Comparison of ENCODE assay signal across 8 cellular contexts in the genomic region with DNA sequence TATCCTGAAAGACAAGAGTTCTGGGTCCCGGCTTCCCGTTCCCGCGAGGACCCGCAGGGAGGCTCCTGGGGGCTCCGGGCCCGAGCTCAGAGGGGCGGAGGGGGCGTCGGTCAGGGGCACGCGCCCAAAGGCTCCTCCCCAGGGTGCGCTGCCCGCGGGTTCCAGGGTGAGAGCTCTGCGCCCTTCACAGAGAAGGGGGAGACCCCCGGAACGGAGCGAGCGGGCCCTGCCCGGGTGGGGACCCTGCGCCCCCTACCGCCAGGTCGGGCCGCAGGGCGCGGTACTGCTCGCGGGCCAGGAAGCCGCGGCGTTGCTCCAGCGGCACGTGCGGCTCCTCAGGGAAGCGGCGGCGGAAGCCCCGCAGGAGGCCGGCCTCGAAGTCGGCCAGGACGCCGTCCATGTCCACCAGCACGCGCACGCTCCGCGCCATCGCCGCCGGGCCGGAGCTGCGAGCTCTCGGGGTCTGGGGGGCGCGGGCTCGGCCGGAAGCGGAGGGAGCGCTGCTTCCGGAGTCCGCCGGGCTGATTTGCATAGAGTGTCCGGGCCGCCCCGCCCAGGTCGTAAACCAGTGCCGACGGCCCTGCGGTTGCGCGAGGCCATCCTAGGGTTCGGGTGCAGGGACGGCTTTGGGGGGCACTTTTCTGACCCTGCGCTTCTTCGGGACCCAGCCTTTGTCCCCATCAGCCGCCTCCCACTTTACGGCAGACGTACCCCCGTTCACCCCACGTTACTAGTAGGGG. TPM values are rescaled to one million over a fixed set of nuclear protein-coding genes. Genes with fewer than 3 reads are reported as not detected.
DNase-seq lines count a peak whose midpoint lies in the region; ATAC-seq, FAIRE-seq and TF ChIP-seq lines count a peak whose summit lies in the region.

NT5C (minus strand) TSS at position 465 of the 740 bp plus-strand sequence; CDS start at position 430, 35 bp downstream.

- H3K9me3 ChIP-seq in CD4-positive, alpha-beta T cell (ENCODE audit: control insufficient read depth, low read length) = no peaks in the 10 kb centered on the region

- peak; percentile 75 for FAIRE-seq in GM19239 (lab: Jason Lieb, UNC)

- peak within 1 kb of the TSS; percentile 70 for H3K27ac Mint-ChIP-seq in CD4-positive, alpha-beta T cell
- peak within 1 kb of the TSS; percentile 88 for H3K27ac Mint-ChIP-seq in activated CD8-positive, alpha-beta T cell treated with anti-CD3 and anti-CD28 coated beads, Interleukin-2, amount 10 ng/mL, durations not matched to agents 7 days and 5 days
- H3K27ac Mint-ChIP-seq in effector memory CD8-positive, alpha-beta T cell = peak within 1 kb of the TSS; percentile 85 to 86
- H3K27ac Mint-ChIP-seq in memory B cell = peak within 1 kb of the TSS; percentile 79

- POLR2A ChIA-PET in CD4-positive, alpha-beta T cell (lab: Charles Lee) = interaction anchor here (0.6 to 4.7 kb wide), 21 partner anchors 9 to 225 kb away, joined by 3 to 30 read pairs (median 4); partner anchors contain the start of genes CDR2L, GGA3, JPT1 and MIF4GD
- POLR2A ChIA-PET in activated CD8-positive, alpha-beta T cell treated with anti-CD3 and anti-CD28 coated beads, Interleukin-2, amount 10 ng/mL, durations not matched to agents 7 days and 5 days (lab: Charles Lee) = interaction anchor here (0.6 to 4.0 kb wide), 9 partner anchors 10 to 118 kb away, joined by 3 to 28 read pairs (median 4); partner anchors contain the start of genes ARMC7, JPT1 and MRPL58

- peak within 1 kb of the TSS; percentile 88 for H3K4me3 Mint-ChIP-seq in CD4-positive, alpha-beta T cell
- peak within 1 kb of the TSS; percentile 87 for H3K4me3 Mint-ChIP-seq in activated CD8-positive, alpha-beta T cell treated with anti-CD3 and anti-CD28 coated beads, Interleukin-2, amount 10 ng/mL, durations not matched to agents 7 days and 5 days
- peak within 1 kb of the TSS; percentile 85 to 87 for H3K4me3 Mint-ChIP-seq in effector memory CD8-positive, alpha-beta T cell
- H3K4me3 Mint-ChIP-seq in memory B cell = peak within 1 kb of the TSS; percentile 86

- peaks cover 6% of the 10 kb centered on the region for H3K36me3 Mint-ChIP-seq in CD4-positive, alpha-beta T cell (ENCODE audit: low read depth)
- peaks cover 32% of the 10 kb centered on the region for H3K36me3 Mint-ChIP-seq in activated CD8-positive, alpha-beta T cell treated with anti-CD3 and anti-CD28 coated beads, Interleukin-2, amount 10 ng/mL, durations not matched to agents 7 days and 5 days (ENCODE audit: low read depth)
- peaks cover 18% of the 10 kb centered on the region for H3K36me3 Mint-ChIP-seq in effector memory CD8-positive, alpha-beta T cell (ENCODE audit: insufficient read depth)
- peaks cover 4% of the 10 kb centered on the region for H3K36me3 Mint-ChIP-seq in memory B cell

- peak in 6 of 10 experiments; percentile 44 to 65 (median 50) for DNase-seq in CD4-positive, alpha-beta T cell
- peak; percentile 93 for DNase-seq in GM19239 (ENCODE audit: insufficient read length, low spot score)
- DNase-seq in NCI-H82 (lab: John Stamatoyannopoulos, UW) = peak; percentile 93
- peak; percentile 77 for DNase-seq in activated CD8-positive, alpha-beta T cell treated with anti-CD3 and anti-CD28 coated beads, Interleukin-2, amount 10 ng/mL, durations not matched to agents 7 days and 5 days
- DNase-seq in effector memory CD8-positive, alpha-beta T cell = peak; percentile 30 to 41 (median 38)
- DNase-seq in memory B cell (ENCODE audit: low spot score in 2 of 2) = peak; percentile 54 to 77
- DNase-seq in stimulated activated CD8-positive, alpha-beta memory T cell treated with anti-CD3 and anti-CD28 coated beads, Interleukin-2, amount 100 ng/mL, for 1 hour (ENCODE audit: low read depth in 2 of 2) = peak; percentile 38 to 41

- peak; percentile 70 for TF ChIP-seq CTCF in CD4-positive, alpha-beta T cell (IDR thresholded peaks at IDR 0.05)

- H3K27me3 ChIP-seq in CD4-positive, alpha-beta T cell (ENCODE audit: control insufficient read depth, insufficient read depth, low read length) = no peaks in the 10 kb centered on the region

- CTCF ChIA-PET in CD4-positive, alpha-beta T cell (lab: Charles Lee) = interaction anchor here (0.6 to 7.4 kb wide), 17 partner anchors 10 to 170 kb away, joined by 3 to 97 read pairs (median 3); partner anchors contain the start of genes JPT1, MRPL58 and SLC25A19
- CTCF ChIA-PET in activated CD8-positive, alpha-beta T cell treated with anti-CD3 and anti-CD28 coated beads, Interleukin-2, amount 10 ng/mL, durations not matched to agents 7 days and 5 days (lab: Charles Lee) = interaction anchor here (0.6 to 6.5 kb wide), 23 partner anchors 10 to 170 kb away, joined by 3 to 115 read pairs (median 4); partner anchors contain the start of genes ARMC7, CDR2L, JPT1 and MRPL58

- no peaks in the 10 kb centered on the region for H3K9me3 Mint-ChIP-seq in CD4-positive, alpha-beta T cell
- no peaks in the 10 kb centered on the region for H3K9me3 Mint-ChIP-seq in activated CD8-positive, alpha-beta T cell treated with anti-CD3 and anti-CD28 coated beads, Interleukin-2, amount 10 ng/mL, durations not matched to agents 7 days and 5 days (ENCODE audit: insufficient read depth)
- no peaks in the 10 kb centered on the region for H3K9me3 Mint-ChIP-seq in effector memory CD8-positive, alpha-beta T cell
- no peaks in the 10 kb centered on the region for H3K9me3 Mint-ChIP-seq in memory B cell

- ATAC-seq in CD4-positive, alpha-beta T cell (ENCODE audit: poor library complexity) = peak; percentile 72
- peak; percentile 83 for ATAC-seq in HG03432 (IDR thresholded peaks at IDR 0.05; ENCODE audit: unreplicated experiment)
- peak; percentile 78 for ATAC-seq in activated CD8-positive, alpha-beta T cell treated with anti-CD3 and anti-CD28 coated beads, Interleukin-2, amount 10 ng/mL, durations not matched to agents 7 days and 5 days
- peak; percentile 77 for ATAC-seq in effector memory CD8-positive, alpha-beta T cell (replicated peaks)
- ATAC-seq in memory B cell (ENCODE audit: low read depth) = peak; percentile 81

- peak within 1 kb of the TSS; percentile 45 for H3K27ac ChIP-seq in CD4-positive, alpha-beta T cell (ENCODE audit: low read depth, low read length)

- no peaks in the 10 kb centered on the region for H3K27me3 Mint-ChIP-seq in CD4-positive, alpha-beta T cell
- H3K27me3 Mint-ChIP-seq in activated CD8-positive, alpha-beta T cell treated with anti-CD3 and anti-CD28 coated beads, Interleukin-2, amount 10 ng/mL, durations not matched to agents 7 days and 5 days (ENCODE audit: low read depth) = no peaks in the 10 kb centered on the region
- no peaks in the 10 kb centered on the region for H3K27me3 Mint-ChIP-seq in effector memory CD8-positive, alpha-beta T cell
- no peaks in the 10 kb centered on the region for H3K27me3 Mint-ChIP-seq in memory B cell

- intact Hi-C loops in CD4-positive, alpha-beta T cell (cut with DNase I, micrococcal nuclease) = loop anchor here (5.0 kb wide), 2 partner anchors 41 to 51 kb away; partner anchors contain the start of gene SUMO2 (in 1 of the 2)

- peaks cover 7% of the 10 kb centered on the region for H3K4me1 Mint-ChIP-seq in CD4-positive, alpha-beta T cell (ENCODE audit: low read depth)
- peaks cover 27% of the 10 kb centered on the region for H3K4me1 Mint-ChIP-seq in activated CD8-positive, alpha-beta T cell treated with anti-CD3 and anti-CD28 coated beads, Interleukin-2, amount 10 ng/mL, durations not matched to agents 7 days and 5 days (ENCODE audit: low read depth)
- peaks cover 8 to 16% of the 10 kb centered on the region in 2 donors for H3K4me1 Mint-ChIP-seq in effector memory CD8-positive, alpha-beta T cell (ENCODE audit: low read depth in 2 of 2)
- peaks cover 11% of the 10 kb centered on the region for H3K4me1 Mint-ChIP-seq in memory B cell

RNA-seq across cellular contexts. Expression of gene NT5C, which starts in this region (rescaled TPM):
- total RNA-seq in CD4-positive, alpha-beta T cell = 10 to 100 TPM; 14.1 to 16.1 TPM
- total RNA-seq in activated CD8-positive, alpha-beta T cell treated with anti-CD3 and anti-CD28 coated beads, Interleukin-2, amount 10 ng/mL, durations not matched to agents 7 days and 5 days = 10 to 100 TPM; 68.5 to 68.8 TPM

Comparison
In these comparisons a context has a peak if more than half of its experiments do, and no peak if none do; other contexts are left out.
1. Peak in every context shown above with its lines: DNase-seq, ATAC-seq and H3K27ac ChIP-seq.
2. RNA of gene NT5C (total RNA-seq): 68.5 to 68.8 TPM in activated CD8-positive, alpha-beta T cell treated with anti-CD3 and anti-CD28 coated beads, Interleukin-2, amount 10 ng/mL, durations not matched to agents 7 days and 5 days; 14.1 to 16.1 TPM in CD4-positive, alpha-beta T cell; every median in the first group is over 4 times any median in the second.
3. DNase-seq: peak in every context shown above with its lines; median percentile 93 in GM19239; 93 in NCI-H82; 77 in activated CD8-positive, alpha-beta T cell treated with anti-CD3 and anti-CD28 coated beads, Interleukin-2, amount 10 ng/mL, durations not matched to agents 7 days and 5 days; 66 in memory B cell; 50 in CD4-positive, alpha-beta T cell; 40 in stimulated activated CD8-positive, alpha-beta memory T cell treated with anti-CD3 and anti-CD28 coated beads, Interleukin-2, amount 100 ng/mL, for 1 hour; 38 in effector memory CD8-positive, alpha-beta T cell.